In the genomic region with DNA sequence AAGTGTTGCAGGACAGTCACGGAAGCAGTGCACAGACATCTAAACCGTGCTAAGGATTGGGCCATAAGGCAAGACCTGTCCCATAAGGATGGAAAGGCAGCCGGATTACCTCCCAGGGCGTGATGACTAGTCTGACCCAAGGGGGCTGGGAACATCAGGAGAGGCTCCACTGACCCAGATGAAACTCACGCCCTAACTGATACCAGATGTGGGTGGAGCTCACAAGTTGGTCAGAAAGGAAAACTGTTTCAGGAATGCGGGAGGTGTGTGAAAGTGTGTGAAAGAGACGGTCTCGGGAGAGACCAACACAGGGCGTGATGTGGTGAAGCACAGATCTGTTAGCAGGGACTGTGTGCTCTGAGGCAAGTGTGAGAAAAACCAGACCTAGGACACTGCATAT, we compare ENCODE assay signal across 18 cellular contexts.
DNase-seq lines count a peak whose midpoint lies in the region; ATAC-seq and TF ChIP-seq lines count a peak whose summit lies in the region.
"Had no signal": no experiment of that assay in that cellular context is flagged by ENCODE, and none has a peak within 500 bp of the region (broad histone marks: within the 10 kb centered on the region; RNA-seq: fewer than 3 reads in every experiment).

No MANE protein-coding gene starts in this region.

- peaks cover 26% of the 10 kb centered on the region for H3K36me3 Mint-ChIP-seq in activated CD4-positive, alpha-beta T cell treated with anti-CD3 and anti-CD28 coated beads, Interleukin-2, amount 10 ng/mL, durations not matched to agents 24 days and 14 days (ENCODE audit: low read depth)
- peaks cover 68% of the 10 kb centered on the region for H3K36me3 Mint-ChIP-seq in dendritic cell treated with granulocyte-macrophage colony-stimulating factor and Interleukin-4, amounts not matched to agents 40 ng/mL and 50 ng/mL, for 4 days (ENCODE audit: low read depth)
- H3K36me3 Mint-ChIP-seq in naive thymus-derived CD4-positive, alpha-beta T cell, result peaks cover 0 to 23% (median 9%) of the 10 kb centered on the region in 5 donors

- H3K36me3 ChIP-seq in neutrophil, result peaks cover 14% of the 10 kb centered on the region
- peaks cover 0 to 3% (median 0%) of the 10 kb centered on the region in 3 experiments for H3K36me3 ChIP-seq in naive thymus-derived CD4-positive, alpha-beta T cell (ENCODE audit: control insufficient read depth in 2 of 3, insufficient read depth in 3 of 3, low read length in 3 of 3)

- POLR2A ChIA-PET in naive thymus-derived CD4-positive, alpha-beta T cell (lab: Charles Lee), result no interaction called here

- H3K9me3 Mint-ChIP-seq in activated CD4-positive, alpha-beta T cell treated with anti-CD3 and anti-CD28 coated beads, Interleukin-2, amount 10 ng/mL, durations not matched to agents 24 days and 14 days, result no peaks in the 10 kb centered on the region
- no peaks in the 10 kb centered on the region for H3K9me3 Mint-ChIP-seq in dendritic cell treated with granulocyte-macrophage colony-stimulating factor and Interleukin-4, amounts not matched to agents 40 ng/mL and 50 ng/mL, for 4 days
- no peaks in the 10 kb centered on the region for H3K9me3 Mint-ChIP-seq in naive thymus-derived CD4-positive, alpha-beta T cell
- H3K9me3 Mint-ChIP-seq: H9 had no signal

- H3K4me1 ChIP-seq in neutrophil (ENCODE audit: control insufficient read depth in 1 of 2, insufficient read depth in 1 of 2, low read depth in 1 of 2, low read length in 1 of 2), result peaks cover 0 to 33% of the 10 kb centered on the region in 2 experiments
- no peaks in the 10 kb centered on the region for H3K4me1 ChIP-seq in naive thymus-derived CD4-positive, alpha-beta T cell (ENCODE audit: control insufficient read depth in 2 of 2, insufficient read depth in 2 of 2, low read length in 2 of 2)

- peak overlapping the region; percentile 62 for H3K27ac Mint-ChIP-seq in activated CD4-positive, alpha-beta T cell treated with anti-CD3 and anti-CD28 coated beads, Interleukin-2, amount 10 ng/mL, durations not matched to agents 24 days and 14 days
- H3K27ac Mint-ChIP-seq in dendritic cell treated with granulocyte-macrophage colony-stimulating factor and Interleukin-4, amounts not matched to agents 40 ng/mL and 50 ng/mL, for 4 days, result peak overlapping the region; percentile 63
- no peak overlapping the region for H3K27ac Mint-ChIP-seq in naive thymus-derived CD4-positive, alpha-beta T cell
- H3K27ac Mint-ChIP-seq: H9 had no signal

- peak overlapping the region; percentile 67 for H3K27ac ChIP-seq in neutrophil
- H3K27ac ChIP-seq in naive thymus-derived CD4-positive, alpha-beta T cell (ENCODE audit: low read depth, low read length), result no peak overlapping the region
- H3K27ac ChIP-seq: C4-2B had no signal

- ATAC-seq in HG02885 (IDR thresholded peaks at IDR 0.05; ENCODE audit: poor library complexity, unreplicated experiment), result no peak
- no peak for ATAC-seq in naive thymus-derived CD4-positive, alpha-beta T cell

- DNase-seq in activated CD4-positive, alpha-beta T cell treated with anti-CD3 and anti-CD28 coated beads, Interleukin-2, amount 10 ng/mL, durations not matched to agents 24 days and 14 days, result no peak
- DNase-seq in activated CD4-positive, alpha-beta T cell treated with anti-CD3 and anti-CD28 coated beads, Interleukin-2, amount 50 U/mL, for 4 hours, result no peak
- DNase-seq in AG20443 (ENCODE audit: low spot score) (peak; percentile 15), ecto neural progenitor cell (ENCODE audit: low spot score) (no peak)
- DNase-seq in naive thymus-derived CD4-positive, alpha-beta T cell, result no peak
- DNase-seq: 8988T, COR-L47, DMS153, H9, IMR-90, NCI-H187 treated with DMSO at 0.1 percent for 48 hours, NCI-H2171 treated with DMSO at 0.1 percent for 48 hours, NCI-H510A, SIG-M5 had no signal

- TF ChIP-seq CTCF in neutrophil (IDR thresholded peaks at IDR 0.05), result no peak

- no peaks in the 10 kb centered on the region for H3K27me3 Mint-ChIP-seq in activated CD4-positive, alpha-beta T cell treated with anti-CD3 and anti-CD28 coated beads, Interleukin-2, amount 10 ng/mL, durations not matched to agents 24 days and 14 days
- H3K27me3 Mint-ChIP-seq in dendritic cell treated with granulocyte-macrophage colony-stimulating factor and Interleukin-4, amounts not matched to agents 40 ng/mL and 50 ng/mL, for 4 days, result no peaks in the 10 kb centered on the region
- no peaks in the 10 kb centered on the region for H3K27me3 Mint-ChIP-seq in naive thymus-derived CD4-positive, alpha-beta T cell

- H3K9me3 ChIP-seq in neutrophil, result no peaks in the 10 kb centered on the region
- no peaks in the 10 kb centered on the region for H3K9me3 ChIP-seq in naive thymus-derived CD4-positive, alpha-beta T cell (ENCODE audit: control insufficient read depth in 2 of 3, low read length in 3 of 3)

- peaks cover 7% of the 10 kb centered on the region for H3K4me1 Mint-ChIP-seq in activated CD4-positive, alpha-beta T cell treated with anti-CD3 and anti-CD28 coated beads, Interleukin-2, amount 10 ng/mL, durations not matched to agents 24 days and 14 days
- peaks cover 21% of the 10 kb centered on the region for H3K4me1 Mint-ChIP-seq in dendritic cell treated with granulocyte-macrophage colony-stimulating factor and Interleukin-4, amounts not matched to agents 40 ng/mL and 50 ng/mL, for 4 days (ENCODE audit: low read depth)
- H3K4me1 Mint-ChIP-seq in naive thymus-derived CD4-positive, alpha-beta T cell, result peaks cover 0 to 25% (median 10%) of the 10 kb centered on the region in 7 donors
- H3K4me1 Mint-ChIP-seq: H9 had no signal

- H3K27me3 ChIP-seq in neutrophil, result no peaks in the 10 kb centered on the region
- H3K27me3 ChIP-seq in naive thymus-derived CD4-positive, alpha-beta T cell (ENCODE audit: control insufficient read depth in 2 of 2, insufficient read depth in 2 of 2, low read length in 2 of 2), result no peaks in the 10 kb centered on the region

- H3K4me3 ChIP-seq in neutrophil (ENCODE audit: low read depth in 1 of 2, low read length in 1 of 2), result no peak overlapping the region
- H3K4me3 ChIP-seq in naive thymus-derived CD4-positive, alpha-beta T cell (ENCODE audit: low read length), result no peak overlapping the region

- H3K4me3 Mint-ChIP-seq in activated CD4-positive, alpha-beta T cell treated with anti-CD3 and anti-CD28 coated beads, Interleukin-2, amount 10 ng/mL, durations not matched to agents 24 days and 14 days, result no peak overlapping the region
- no peak overlapping the region for H3K4me3 Mint-ChIP-seq in dendritic cell treated with granulocyte-macrophage colony-stimulating factor and Interleukin-4, amounts not matched to agents 40 ng/mL and 50 ng/mL, for 4 days
- no peak overlapping the region for H3K4me3 Mint-ChIP-seq in naive thymus-derived CD4-positive, alpha-beta T cell
- H3K4me3 Mint-ChIP-seq: H9 had no signal

- CTCF ChIA-PET in naive thymus-derived CD4-positive, alpha-beta T cell (lab: Charles Lee), result no interaction called here

- intact Hi-C loops in activated CD4-positive, alpha-beta T cell treated with anti-CD3 and anti-CD28 coated beads, Interleukin-2, amount 10 ng/mL, durations not matched to agents 24 days and 14 days (cut with micrococcal nuclease), result no loop called here
- intact Hi-C loops in dendritic cell treated with granulocyte-macrophage colony-stimulating factor and Interleukin-4, amounts not matched to agents 40 ng/mL and 50 ng/mL, for 4 days (cut with micrococcal nuclease), result no loop called here
- intact Hi-C loops in naive thymus-derived CD4-positive, alpha-beta T cell (cut with micrococcal nuclease), result no loop called here

Comparison
In these comparisons a context has a peak if more than half of its experiments do, and no peak if none do; other contexts are left out.
1. H3K27ac Mint-ChIP-seq: peak in activated CD4-positive, alpha-beta T cell treated with anti-CD3 and anti-CD28 coated beads, Interleukin-2, amount 10 ng/mL, durations not matched to agents 24 days and 14 days (single experiment) and dendritic cell treated with granulocyte-macrophage colony-stimulating factor and Interleukin-4, amounts not matched to agents 40 ng/mL and 50 ng/mL, for 4 days (single experiment); none in naive thymus-derived CD4-positive, alpha-beta T cell (0 of 9).